In genomic region chr16:13883881-13884280, GRCh38 we compare ENCODE assay signal across 22 cellular contexts.
"Had no signal": no experiment of that assay in that cellular context is flagged by ENCODE, and none has a peak within 500 bp of the region (broad histone marks: within the 10 kb centered on the region; RNA-seq: fewer than 3 reads in every experiment).

No MANE protein-coding gene starts in this region.

- H3K27ac ChIP-seq: colonic mucosa, dorsolateral prefrontal cortex, esophagus muscularis mucosa, foreskin keratinocyte, sigmoid colon, transverse colon had no signal

- H3K9me3 ChIP-seq: colonic mucosa, mucosa of descending colon, sigmoid colon, transverse colon had no signal

- H3K4me3 ChIP-seq: colonic mucosa, dorsolateral prefrontal cortex, esophagus muscularis mucosa, mucosa of descending colon, sigmoid colon, transverse colon had no signal

- FAIRE-seq: bronchial epithelial cell, keratinocyte, urothelium cell line had no signal

- ATAC-seq: activated T-cell treated with anti-CD3 and anti-CD28 coated beads, Interleukin-2, amount 50 U/mL, for 4 hours; effector memory CD8-positive, alpha-beta T cell; foreskin keratinocyte; left colon; mucosa of descending colon; stimulated activated naive B cell treated with anti-CD40 and anti-IgM and Interleukin-4, amounts not matched to agents 10 μg/mL and 1 μg/mL and 100 μg/mL, for 72 hours had no signal

- DNase-seq: activated CD8-positive, alpha-beta memory T cell treated with anti-CD3 and anti-CD28 coated beads for 24 hours; activated CD8-positive, alpha-beta memory T cell treated with anti-CD3 and anti-CD28 coated beads, Interleukin-2, amount 50 U/mL, for 48 hours; activated naive CD4-positive, alpha-beta T cell; activated T-cell treated with anti-CD3 and anti-CD28 coated beads, Interleukin-2, amount 50 U/mL, for 4 hours; colonic mucosa; dorsolateral prefrontal cortex; effector memory CD8-positive, alpha-beta T cell; foreskin keratinocyte; left colon; mesenchymal stem cell; mucosa of descending colon; nucleus accumbens; sigmoid colon; stimulated activated CD4-positive, alpha-beta T cell treated with anti-CD3 and anti-CD28 coated beads, Interleukin-2, amount 100 ng/mL, for 48 hours; stimulated activated CD8-positive, alpha-beta memory T cell treated with anti-CD3 and anti-CD28 coated beads, Interleukin-4, amount 100 ng/mL, for 48 hours; stimulated activated naive B cell treated with anti-CD40 and anti-IgM and Interleukin-4, amounts not matched to agents 10 μg/mL and 1 μg/mL and 100 μg/mL, for 72 hours; T-helper 9 cell; transverse colon had no signal

- H3K4me1 ChIP-seq: colonic mucosa, esophagus muscularis mucosa, foreskin keratinocyte, sigmoid colon, transverse colon had no signal

- H3K27me3 ChIP-seq: colonic mucosa, esophagus muscularis mucosa, foreskin keratinocyte, sigmoid colon, transverse colon had no signal

- H3K36me3 ChIP-seq: colonic mucosa, esophagus muscularis mucosa, sigmoid colon, transverse colon had no signal
